Comparison of ENCODE assay signal across 9 cellular contexts in the genomic region with DNA sequence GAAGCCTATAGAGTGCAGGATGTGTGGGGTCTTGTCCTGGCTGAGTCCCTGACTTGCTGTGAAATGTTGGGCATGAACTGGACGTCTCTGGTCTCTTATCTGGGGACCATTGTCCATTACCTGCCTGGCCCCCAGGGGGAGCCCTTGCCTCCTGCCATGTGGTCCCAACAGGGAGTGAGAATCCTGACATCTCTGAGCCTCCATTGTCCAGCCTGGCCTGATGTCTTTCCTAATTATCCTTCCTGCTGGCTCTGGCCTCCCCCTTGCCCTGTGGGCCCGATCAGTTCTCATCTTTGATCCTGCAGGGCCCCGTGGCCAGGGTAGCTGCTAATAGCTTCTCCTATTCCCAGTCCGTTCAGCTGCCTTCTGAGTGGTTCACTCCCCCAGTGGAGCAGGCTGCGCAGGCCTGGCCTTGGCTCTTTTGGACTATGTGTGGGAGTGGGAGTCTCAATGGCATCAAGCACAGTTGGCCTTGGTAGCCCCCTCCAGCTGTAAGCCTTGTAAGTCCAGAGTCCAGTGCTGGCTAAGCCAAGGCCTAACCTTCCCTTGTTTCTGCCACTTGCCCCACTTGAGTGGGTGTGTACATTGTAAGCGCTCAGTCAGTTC.
DNase-seq lines count a peak whose midpoint lies in the region; ATAC-seq, FAIRE-seq and TF ChIP-seq lines count a peak whose summit lies in the region.
"Had no signal": no experiment of that assay in that cellular context is flagged by ENCODE, and none has a peak within 500 bp of the region (broad histone marks: within the 10 kb centered on the region; RNA-seq: fewer than 3 reads in every experiment).

No MANE protein-coding gene starts in this region.

- ATAC-seq in activated T-cell treated with anti-CD3 and anti-CD28 coated beads, Interleukin-2, amount 50 U/mL, for 4 hours = peak; percentile 57 to 75
- ATAC-seq in GM19467 (IDR thresholded peaks at IDR 0.05; ENCODE audit: unreplicated experiment) = no peak
- ATAC-seq in HG02970 (IDR thresholded peaks at IDR 0.05; ENCODE audit: low FRiP score, unreplicated experiment) = no peak

- TF ChIP-seq CTCF in OCI-LY1 (IDR thresholded peaks at IDR 0.05; ENCODE audit: low read length) (peak; percentile 84), glutamatergic neuron (IDR thresholded peaks at IDR 0.05; ENCODE audit: partially characterized antibody, unreplicated experiment) (peak; percentile 49)

- H3K9me3 Mint-ChIP-seq in activated T-cell treated with anti-CD3 and anti-CD28 coated beads, Interleukin-2, amount 50 U/mL, for 4 hours = no peaks in the 10 kb centered on the region
- H3K9me3 Mint-ChIP-seq in glutamatergic neuron (ENCODE audit: unreplicated experiment) = peaks cover 2% of the 10 kb centered on the region

- peaks cover 30% of the 10 kb centered on the region for H3K4me1 ChIP-seq in OCI-LY1 (ENCODE audit: insufficient read depth, low read length, severe bottlenecking)

- H3F3A ChIP-seq in OCI-LY1 (ENCODE audit: insufficient read depth, low read length) = no peaks in the 10 kb centered on the region

- H3K27ac ChIP-seq in OCI-LY1 (ENCODE audit: low read depth, low read length, poor library complexity, severe bottlenecking) = peak overlapping the region; percentile 20
- H3K27ac ChIP-seq: skin epidermis had no signal

- no peak overlapping the region for H3K9ac ChIP-seq in OCI-LY1 (ENCODE audit: low read length)

- H3K27ac Mint-ChIP-seq in glutamatergic neuron (ENCODE audit: unreplicated experiment) = peak overlapping the region; percentile 33

- no peaks in the 10 kb centered on the region for H3K9me2 ChIP-seq in OCI-LY1 (ENCODE audit: low read depth, low read length)

- no peaks in the 10 kb centered on the region for H4K20me1 ChIP-seq in OCI-LY1 (ENCODE audit: insufficient read depth, low read length)

- H3K4me2 ChIP-seq in OCI-LY1 (ENCODE audit: low read length) = no peak overlapping the region

- no peak overlapping the region for H3K4me3 Mint-ChIP-seq in activated T-cell treated with anti-CD3 and anti-CD28 coated beads, Interleukin-2, amount 50 U/mL, for 4 hours
- no peak overlapping the region for H3K4me3 Mint-ChIP-seq in glutamatergic neuron (ENCODE audit: unreplicated experiment)

- no peaks in the 10 kb centered on the region for H3K79me2 ChIP-seq in OCI-LY1 (ENCODE audit: insufficient read depth, low read length)

- H3K27me3 ChIP-seq in OCI-LY1 (ENCODE audit: insufficient read depth, low read length) = no peaks in the 10 kb centered on the region

- H3K36me3 Mint-ChIP-seq in activated T-cell treated with anti-CD3 and anti-CD28 coated beads, Interleukin-2, amount 50 U/mL, for 4 hours (ENCODE audit: insufficient read depth) = no peaks in the 10 kb centered on the region
- no peaks in the 10 kb centered on the region for H3K36me3 Mint-ChIP-seq in glutamatergic neuron (ENCODE audit: unreplicated experiment)

- no peaks in the 10 kb centered on the region for H3K36me3 ChIP-seq in OCI-LY1 (ENCODE audit: insufficient read depth, low read length)

- no peak overlapping the region for H2AFZ ChIP-seq in OCI-LY1 (ENCODE audit: low read length)

- H3K4me1 Mint-ChIP-seq in activated T-cell treated with anti-CD3 and anti-CD28 coated beads, Interleukin-2, amount 50 U/mL, for 4 hours (ENCODE audit: low read depth) = peaks cover 4% of the 10 kb centered on the region
- no peaks in the 10 kb centered on the region for H3K4me1 Mint-ChIP-seq in glutamatergic neuron (ENCODE audit: low read depth, unreplicated experiment)

- FAIRE-seq in frontal cortex (lab: Jason Lieb, UNC) = no peak

- no peaks in the 10 kb centered on the region for H3K9me3 ChIP-seq in OCI-LY1 (ENCODE audit: low read length)

- no peak overlapping the region for H3K4me3 ChIP-seq in OCI-LY1 (ENCODE audit: low read depth, low read length, poor library complexity, severe bottlenecking)
- H3K4me3 ChIP-seq: skin epidermis had no signal

- DNase-seq in GM03348 (ENCODE audit: low spot score) = peak; percentile 49
- peak; percentile 55 for DNase-seq in activated T-cell treated with anti-CD3 and anti-CD28 coated beads, Interleukin-2, amount 50 U/mL, for 4 hours
- peak; percentile 28 for DNase-seq in glutamatergic neuron
- DNase-seq in stimulated activated CD4-positive, alpha-beta T cell treated with anti-CD3 and anti-CD28 coated beads, Interleukin-12 subunit alpha, Interleukin-12 subunit beta, amount 100 ng/mL, for 4 hours = peak; percentile 52
- no peak for DNase-seq in frontal cortex (ENCODE audit: low spot score in 2 of 2)

- H3K27me3 Mint-ChIP-seq in activated T-cell treated with anti-CD3 and anti-CD28 coated beads, Interleukin-2, amount 50 U/mL, for 4 hours (ENCODE audit: low read depth) = no peaks in the 10 kb centered on the region
- peaks cover 3% of the 10 kb centered on the region for H3K27me3 Mint-ChIP-seq in glutamatergic neuron (ENCODE audit: unreplicated experiment)

Comparison
In these comparisons a context has a peak if more than half of its experiments do, and no peak if none do; other contexts are left out.
1. DNase-seq: peak in GM03348 (single experiment), activated T-cell treated with anti-CD3 and anti-CD28 coated beads, Interleukin-2, amount 50 U/mL, for 4 hours (single experiment), glutamatergic neuron (single experiment) and stimulated activated CD4-positive, alpha-beta T cell treated with anti-CD3 and anti-CD28 coated beads, Interleukin-12 subunit alpha, Interleukin-12 subunit beta, amount 100 ng/mL, for 4 hours (single experiment); none in frontal cortex (0 of 2).
2. ATAC-seq: peak in activated T-cell treated with anti-CD3 and anti-CD28 coated beads, Interleukin-2, amount 50 U/mL, for 4 hours (2 of 2); none in GM19467 (single experiment) and HG02970 (single experiment).